Comparison of ENCODE assay signal across 13 cellular contexts in genomic region chr2:74816540-74817331, GRCh38. TPM values are rescaled to one million over a fixed set of nuclear protein-coding genes. Genes with fewer than 3 reads are reported as not detected.
DNase-seq lines count a peak whose midpoint lies in the region; ATAC-seq and TF ChIP-seq lines count a peak whose summit lies in the region.
"Had no signal": no experiment of that assay in that cellular context is flagged by ENCODE, and none has a peak within 500 bp of the region (broad histone marks: within the 10 kb centered on the region; RNA-seq: fewer than 3 reads in every experiment).

No MANE protein-coding gene starts in this region.

- dilution Hi-C loops in mammary epithelial cell (cut with HindIII; ENCODE audit: low sequenced_read_pairs): loop anchor here (5.0 kb wide), 1 partner anchor 69 kb away; no protein-coding TSS in a partner anchor

- no peaks in the 10 kb centered on the region for H3K27me3 ChIP-seq in mammary epithelial cell (ENCODE audit: insufficient read depth, low read length)

- no peak for TF ChIP-seq CTCF in mammary epithelial cell (conservative IDR thresholded peaks at IDR 0.05 in 1 of 2, IDR thresholded peaks at IDR 0.05 in 1 of 2; ENCODE audit: extremely low read depth in 1 of 2, insufficient read depth in 1 of 2, low read depth in 1 of 2, low read length in 2 of 2)

- H3K9ac ChIP-seq in mammary epithelial cell (ENCODE audit: insufficient read depth, low read length): no peak overlapping the region

- in situ Hi-C loops in mammary epithelial cell (cut with MboI; ENCODE audit: low sequenced_read_pairs in 2 of 2): no loop called here

- intact Hi-C loops in mammary epithelial cell (cut with micrococcal nuclease): no loop called here

- peak; percentile 68 for DNase-seq in CD1c-positive myeloid dendritic cell (ENCODE audit: extremely low spot score)
- DNase-seq in SIG-M5 (lab: John Stamatoyannopoulos, UW): peak; percentile 18
- peak; percentile 65 for DNase-seq in medulla oblongata (ENCODE audit: extremely low spot score)
- DNase-seq in 8988T: no peak
- no peak for DNase-seq in mammary epithelial cell
- DNase-seq: activated T-cell treated with anti-CD3 and anti-CD28 coated beads, Interleukin-2, amount 50 U/mL, for 48 hours; effector CD8-positive, alpha-beta T cell; immature natural killer cell; SHP77 treated with DMSO at 0.1 percent for 48 hours; stimulated activated CD4-positive, alpha-beta T cell treated with anti-CD3 and anti-CD28 coated beads, Interleukin-15, amount 100 ng/mL, for 24 hours had no signal

- H3K4me1 ChIP-seq in mammary epithelial cell (ENCODE audit: insufficient read depth, low read length): no peaks in the 10 kb centered on the region

- H3K79me2 ChIP-seq in mammary epithelial cell (ENCODE audit: insufficient read depth, low read length): no peaks in the 10 kb centered on the region

- H3K4me3 ChIP-seq in mammary epithelial cell (replicated peaks in 1 of 3; ENCODE audit: insufficient read depth in 1 of 3, low read depth in 2 of 3, low read length in 3 of 3): no peak overlapping the region

- H3K9me3 ChIP-seq in mammary epithelial cell (replicated peaks; ENCODE audit: insufficient read depth, low read length): no peaks in the 10 kb centered on the region

- CTCF ChIA-PET in mammary epithelial cell (lab: Charles Lee; ENCODE audit: low non-redundant PET): no interaction called here

- no peak overlapping the region for H2AFZ ChIP-seq in mammary epithelial cell (ENCODE audit: low read depth, low read length)

- no peaks in the 10 kb centered on the region for H3K36me3 ChIP-seq in mammary epithelial cell (ENCODE audit: insufficient read depth, low read length)

- no peak overlapping the region for H3K27ac ChIP-seq in mammary epithelial cell (ENCODE audit: insufficient read depth, low read depth, low read length)

- BruUV-seq in mammary epithelial cell (replicated peaks; lab: Mats Ljungman, UMichigan): no TSS peak

- H3K4me2 ChIP-seq in mammary epithelial cell (ENCODE audit: insufficient read depth, low read depth, low read length): no peak overlapping the region

- no peaks in the 10 kb centered on the region for H4K20me1 ChIP-seq in mammary epithelial cell (ENCODE audit: insufficient read depth, low read length)

- peak; percentile 69 for ATAC-seq in HG03460 (IDR thresholded peaks at IDR 0.05; ENCODE audit: unreplicated experiment)
- ATAC-seq in HG03520 (IDR thresholded peaks at IDR 0.05; ENCODE audit: unreplicated experiment): no peak
- no peak for ATAC-seq in HG02870 (IDR thresholded peaks at IDR 0.05; ENCODE audit: unreplicated experiment)

- 66% methylated on average over 5 of the region's 7 CpGs for WGBS in mammary epithelial cell (ENCODE audit: low coverage, missing lambda C conversion rate)

RNA-seq across cellular contexts. Expression of gene HK2, which starts 17.2 kb away (rescaled TPM):
- total RNA-seq in mammary epithelial cell: 10 to 100 TPM; 13.0 to 56.1 TPM
- polyA plus RNA-seq in mammary epithelial cell: 41.0 TPM
- 131 TPM for polyA minus RNA-seq in mammary epithelial cell

Comparison
In these comparisons a context has a peak if more than half of its experiments do, and no peak if none do; other contexts are left out.
1. DNase-seq: peak in CD1c-positive myeloid dendritic cell (single experiment), SIG-M5 (single experiment) and medulla oblongata (single experiment); none in 8988T (single experiment) and mammary epithelial cell (single experiment).